ENCODE assay signal across 8 cellular contexts in genomic region chr11:85628771-85629341, GRCh38. TPM values are rescaled to one million over a fixed set of nuclear protein-coding genes. Genes with fewer than 3 reads are reported as not detected.
A peak's percentile ranks its signal among the peaks of the same experiment; 100 is the strongest.
DNase-seq lines count a peak whose midpoint lies in the region; ATAC-seq, FAIRE-seq and TF ChIP-seq lines count a peak whose summit lies in the region.

No MANE protein-coding gene starts in this region.

- TF ChIP-seq RAD21 in HCT116 (IDR thresholded peaks at IDR 0.05; ENCODE audit: low read depth), result no peak

- H3K36me3 ChIP-seq in HCT116 (ENCODE audit: control insufficient read depth in 1 of 2, insufficient read depth in 2 of 2, low read length in 2 of 2) (peaks cover 2 to 6% of the 10 kb centered on the region in 2 experiments; a peak in 1 of 4 replicates), PC-9 (ENCODE audit: low read depth) (peaks cover 20% of the 10 kb centered on the region), upper lobe of right lung (peaks cover 25% of the 10 kb centered on the region)

- CTCF ChIA-PET in HCT116 (lab: Charles Lee), result no interaction called here
- CTCF ChIA-PET in PC-9 (lab: Charles Lee), result no interaction called here

- peaks cover 3% of the 10 kb centered on the region for H3K36me3 Mint-ChIP-seq in mesothelial cell of epicardium

- H4K20me1 ChIP-seq in HCT116 (ENCODE audit: insufficient read depth) (no peaks in the 10 kb centered on the region), PC-9 (ENCODE audit: insufficient read depth) (no peaks in the 10 kb centered on the region)

- DNase-seq in GM12891 (ENCODE audit: insufficient read length, low spot score), result no peak
- no peak for DNase-seq in HCT116 (ENCODE audit: low read depth, low spot score)
- no peak for DNase-seq in PC-9
- DNase-seq in mesothelial cell of epicardium (ENCODE audit: low spot score in 2 of 2, unreplicated experiment in 2 of 2), result no peak
- DNase-seq in upper lobe of right lung, result no peak
- DNase-seq in NCI-H524 (lab: John Stamatoyannopoulos, UW), result no peak
- no peak for DNase-seq in inferior parietal cortex (ENCODE audit: extremely low spot score)

- H3K27ac ChIP-seq in HCT116 (ENCODE audit: low read depth, low read length) (peak overlapping the region; percentile 47), PC-9 (peak overlapping the region; percentile 65), cingulate gyrus (ENCODE audit: low read depth, low read length) (peak overlapping the region; percentile 78), upper lobe of right lung (peak overlapping the region; percentile 89)

- H3K79me2 ChIP-seq in HCT116 (ENCODE audit: insufficient read depth, low read length) (peaks cover 48% of the 10 kb centered on the region), PC-9 (ENCODE audit: low read depth) (peaks cover 50% of the 10 kb centered on the region)

- no peak for TF ChIP-seq CTCF in HCT116 (IDR thresholded peaks at IDR 0.05 in 2 of 3, conservative IDR thresholded peaks at IDR 0.05 in 1 of 3; ENCODE audit: borderline replicate concordance in 1 of 3, insufficient read depth in 1 of 3, low read depth in 2 of 3, low read length in 2 of 3)
- TF ChIP-seq CTCF in PC-9 (conservative IDR thresholded peaks at IDR 0.05), result no peak
- no peak for TF ChIP-seq CTCF in mesothelial cell of epicardium (IDR thresholded peaks at IDR 0.05; ENCODE audit: unreplicated experiment)
- no peak for TF ChIP-seq CTCF in upper lobe of right lung (IDR thresholded peaks at IDR 0.05)

- peak overlapping the region; percentile 96 for H3K27ac Mint-ChIP-seq in mesothelial cell of epicardium

- BruUV-seq in HCT116 (replicated peaks; lab: Mats Ljungman, UMichigan) (TSS peak; percentile 75), PC-9 (replicated peaks; lab: Mats Ljungman, UMichigan) (TSS peak; percentile 62)

- no peaks in the 10 kb centered on the region for H3K9me3 Mint-ChIP-seq in mesothelial cell of epicardium

- H3K9me3 ChIP-seq in HCT116 (ENCODE audit: control insufficient read depth in 1 of 2, insufficient read depth in 1 of 2, low read depth in 1 of 2, low read length in 2 of 2) (no peaks in the 10 kb centered on the region), PC-9 (ENCODE audit: insufficient read depth, low read depth) (no peaks in the 10 kb centered on the region), upper lobe of right lung (no peaks in the 10 kb centered on the region)

- H3K4me1 ChIP-seq in HCT116 (ENCODE audit: control insufficient read depth in 1 of 2, insufficient read depth in 2 of 2, low read length in 2 of 2), result peaks cover 6 to 19% of the 10 kb centered on the region in 2 experiments; a peak in 3 of 4 replicates
- peaks cover 29% of the 10 kb centered on the region for H3K4me1 ChIP-seq in PC-9 (replicated peaks; ENCODE audit: insufficient read depth)
- H3K4me1 ChIP-seq in upper lobe of right lung, result peaks cover 12% of the 10 kb centered on the region

- H3K4me3 Mint-ChIP-seq in mesothelial cell of epicardium, result peak overlapping the region; percentile 92

- H2AFZ ChIP-seq in HCT116 (ENCODE audit: low read depth, low read length, poor library complexity, severe bottlenecking) (no peak overlapping the region), PC-9 (peak overlapping the region; percentile 89)

- TF ChIP-seq POLR2A in GM12891 (IDR thresholded peaks at IDR 0.05; ENCODE audit: low read depth, low read length) (no peak), HCT116 (IDR thresholded peaks at IDR 0.05; ENCODE audit: borderline replicate concordance, extremely low read depth, insufficient read depth, insufficient read length) (no peak)

- intact Hi-C loops in HCT116 (cut with micrococcal nuclease) (loop anchor here (2.0 kb wide), 1 partner anchor 36 kb away; the partner anchor contains the start of gene CREBZF), PC-9 (cut with micrococcal nuclease; ENCODE audit: unreplicated experiment) (loop anchor here (2.0 to 10.0 kb wide), 3 partner anchors 36 to 616 kb away; partner anchors contain the start of genes CREBZF and EED), upper lobe of right lung (cut with DNase I) (no loop called here)

- peaks cover 26% of the 10 kb centered on the region for H3K4me1 Mint-ChIP-seq in mesothelial cell of epicardium

- H3K4me2 ChIP-seq in HCT116 (ENCODE audit: low read length), result peak overlapping the region; percentile 93
- peak overlapping the region; percentile 86 for H3K4me2 ChIP-seq in PC-9

- POLR2A ChIA-PET in HCT116 (lab: Charles Lee), result interaction anchor here (1.1 to 1.3 kb wide), 2 partner anchors 14 to 20 kb away, joined by 5 read pairs; partner anchors contain the start of gene TMEM126A
- POLR2A ChIA-PET in PC-9 (lab: Charles Lee; ENCODE audit: unreplicated experiment), result interaction anchor here (0.6 to 0.7 kb wide), 4 partner anchors 19 to 489 kb away, joined by 3 to 7 read pairs (median 4); partner anchors contain the start of gene TMEM126A

- no peaks in the 10 kb centered on the region for H3K27me3 ChIP-seq in HCT116 (ENCODE audit: insufficient read depth, low read length)
- H3K27me3 ChIP-seq in PC-9 (ENCODE audit: insufficient read depth, low read depth), result no peaks in the 10 kb centered on the region
- no peaks in the 10 kb centered on the region for H3K27me3 ChIP-seq in upper lobe of right lung

- H3K9me2 ChIP-seq in HCT116 (ENCODE audit: insufficient read depth) (no peaks in the 10 kb centered on the region), PC-9 (ENCODE audit: insufficient read depth) (no peaks in the 10 kb centered on the region)

- no peak for FAIRE-seq in GM12891 (lab: Jason Lieb, UNC)

- ATAC-seq in HCT116, result peak; percentile 10
- ATAC-seq in upper lobe of right lung, result no peak

- RAD21 ChIA-PET in HCT116 (lab: Charles Lee; ENCODE audit: low non-redundant PET in 1 of 2, low total read pairs in 2 of 2, uncharacterized antibody in 2 of 2, unreplicated experiment in 2 of 2), result no interaction called here

- peaks cover 10% of the 10 kb centered on the region for H3K27me3 Mint-ChIP-seq in mesothelial cell of epicardium (ENCODE audit: low read depth)

- peak overlapping the region; percentile 79 to 95 for H3K4me3 ChIP-seq in HCT116 (replicated peaks in 1 of 2; ENCODE audit: low read depth in 1 of 2, low read length in 2 of 2)
- peak overlapping the region; percentile 79 for H3K4me3 ChIP-seq in PC-9
- peak overlapping the region; percentile 92 for H3K4me3 ChIP-seq in upper lobe of right lung

- H3K9ac ChIP-seq in HCT116 (ENCODE audit: low read length), result peak overlapping the region; percentile 71

- peaks cover 6% of the 10 kb centered on the region; the same call in 1 of the 2 replicates for H3F3A ChIP-seq in PC-9 (ENCODE audit: insufficient read depth, low read depth)

TF ChIP-seq in GM12891, 5 proteins besides CTCF, POLR2A, EP300 and RAD21:
- no peak for TF ChIP-seq SPI1 (IDR thresholded peaks at IDR 0.05; ENCODE audit: low read depth, low read length)
- TF ChIP-seq TAF1 (IDR thresholded peaks at IDR 0.05; ENCODE audit: low read depth, low read length), result 0 out of 2 replicates have a peak, but pooled peaks have one; percentile 12
- TF ChIP-seq POU2F2 (IDR thresholded peaks at IDR 0.05; ENCODE audit: low read depth, low read length), result no peak
- no peak for TF ChIP-seq PAX5 (IDR thresholded peaks at IDR 0.05; ENCODE audit: insufficient read depth, low read length, severe bottlenecking)
- TF ChIP-seq POLR2AphosphoS5 (IDR thresholded peaks at IDR 0.05; ENCODE audit: low read depth, low read length), result no peak
TF ChIP-seq in GM12891: peak in this region for 1.

TF ChIP-seq in HCT116, 20 proteins besides CTCF, POLR2A, EP300 and RAD21:
- TF ChIP-seq, protein P1, sequence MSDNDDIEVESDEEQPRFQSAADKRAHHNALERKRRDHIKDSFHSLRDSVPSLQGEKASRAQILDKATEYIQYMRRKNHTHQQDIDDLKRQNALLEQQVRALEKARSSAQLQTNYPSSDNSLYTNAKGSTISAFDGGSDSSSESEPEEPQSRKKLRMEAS (IDR thresholded peaks at IDR 0.05), result peak; percentile 11
- no peak for TF ChIP-seq TCF7L2 (IDR thresholded peaks at IDR 0.05; ENCODE audit: borderline replicate concordance, extremely low read depth, insufficient read depth, insufficient read length)

RNA-seq across cellular contexts. Expression of gene TMEM126B, which starts 0.5 kb away (rescaled TPM):
- polyA plus RNA-seq in GM12891 (2012; ENCODE audit: low read depth, missing spikeins), result 40.9 TPM
- total RNA-seq in HCT116 (2021; ENCODE audit: unreplicated experiment) (49.0 TPM), PC-9 (2021) (32.6 and 38.1 TPM in 2 replicates), mesothelial cell of epicardium (28.6 to 31.0 TPM (median 29.5 TPM) in 3 replicates), upper lobe of right lung (45.2 TPM)
- 16.2 and 24.2 TPM in 2 replicates for polyA plus RNA-seq in HCT116 (2012)

RNA-seq across cellular contexts. Expression of gene DLG2, which starts 1.7 kb away (rescaled TPM):
- polyA plus RNA-seq in GM12891 (2012; ENCODE audit: low read depth, missing spikeins), result 0.26 TPM
- total RNA-seq in HCT116 (2021; ENCODE audit: unreplicated experiment), result 2.4 TPM
- polyA plus RNA-seq in HCT116 (2012), result 0.39 and 0.47 TPM in 2 replicates
- total RNA-seq in PC-9 (2021), result 4.4 and 6.4 TPM in 2 replicates
- total RNA-seq in mesothelial cell of epicardium, result 6.7 to 7.5 TPM (median 7.4 TPM) in 3 replicates
- 9.7 TPM for total RNA-seq in upper lobe of right lung

RNA-seq across cellular contexts. Expression of gene TMEM126A, which starts 18.9 kb away (rescaled TPM):
- polyA plus RNA-seq in GM12891 (2012; ENCODE audit: low read depth, missing spikeins), result 70.7 TPM
- total RNA-seq in HCT116 (2021; ENCODE audit: unreplicated experiment), result 24.1 TPM
- 16.9 and 20.0 TPM in 2 replicates for polyA plus RNA-seq in HCT116 (2012)
- total RNA-seq in PC-9 (2021), result 17.7 and 26.3 TPM in 2 replicates
- 21.0 to 21.4 TPM (median 21.2 TPM) in 3 replicates for total RNA-seq in mesothelial cell of epicardium
- total RNA-seq in upper lobe of right lung, result 26.1 TPM

RNA-seq across cellular contexts. Expression of gene CREBZF, which starts 36.1 kb away (rescaled TPM):
- 19.4 TPM for polyA plus RNA-seq in GM12891 (2012; ENCODE audit: low read depth, missing spikeins)
- total RNA-seq in HCT116 (2021; ENCODE audit: unreplicated experiment) (40.2 TPM), PC-9 (2021) (60.3 and 66.1 TPM in 2 replicates), mesothelial cell of epicardium (77.2 to 77.8 TPM (median 77.2 TPM) in 3 replicates), upper lobe of right lung (42.8 TPM)
- 19.2 and 20.6 TPM in 2 replicates for polyA plus RNA-seq in HCT116 (2012)

RNA-seq across cellular contexts. Expression of gene CCDC89, which starts 57.1 kb away (rescaled TPM):
- not detected for polyA plus RNA-seq in GM12891 (2012; ENCODE audit: low read depth, missing spikeins)
- total RNA-seq in HCT116 (2021; ENCODE audit: unreplicated experiment) (0.22 TPM), PC-9 (2021) (0.28 and 0.50 TPM in 2 replicates), mesothelial cell of epicardium (1.3 to 2.7 TPM (median 1.5 TPM) in 3 replicates), upper lobe of right lung (1.2 TPM)
- 0.05 TPM in 1 of 2 replicates, not detected in the other for polyA plus RNA-seq in HCT116 (2012)
